Comparison of ENCODE assay signal across 22 cellular contexts in genomic region chr21:37695111-37695510, GRCh38.
"Had no signal": no experiment of that assay in that cellular context is flagged by ENCODE, and none has a peak within 500 bp of the region (broad histone marks: within the 10 kb centered on the region; RNA-seq: fewer than 3 reads in every experiment).

No MANE protein-coding gene starts in this region.

- H3K27ac ChIP-seq: left lung, parathyroid adenoma, psoas muscle, skin epidermis, spleen, suprapubic skin, thoracic aorta, tibial nerve, uterus had no signal

- H3K36me3 ChIP-seq: left lung, right lobe of liver, spleen, suprapubic skin, thoracic aorta, tibial nerve, uterus had no signal

- H3K4me3 ChIP-seq: left lung, lung, psoas muscle, right lobe of liver, skin epidermis, spleen, suprapubic skin, thoracic aorta, tibial nerve, uterus had no signal

- H3K9me3 ChIP-seq: left lung, right lobe of liver, spleen, suprapubic skin, thoracic aorta, tibial nerve, uterus had no signal

- H3K9ac ChIP-seq: parathyroid adenoma had no signal

- FAIRE-seq: islet of Langerhans, kidney had no signal

- ATAC-seq: left colon; left lung; naive thymus-derived CD8-positive, alpha-beta T cell; psoas muscle; stimulated activated effector memory CD8-positive, alpha-beta T cell treated with anti-CD3 and anti-CD28 coated beads, Interleukin-12 subunit alpha, Interleukin-12 subunit beta, amount 100 ng/mL, for 72 hours had no signal

- DNase-seq: hypothalamus; immature natural killer cell; kidney; left colon; left lung; mesendoderm; naive thymus-derived CD8-positive, alpha-beta T cell; occipital lobe; psoas muscle; right lobe of liver; spleen; stimulated activated CD4-positive, alpha-beta T cell treated with anti-CD3 and anti-CD28 coated beads, Interleukin-4, amount 100 ng/mL, for 24 hours; stimulated activated naive CD4-positive, alpha-beta T cell; uterus had no signal

- H2AFZ ChIP-seq: parathyroid adenoma had no signal

- H3K27me3 ChIP-seq: right lobe of liver, tibial nerve, uterus had no signal

- H3K79me2 ChIP-seq: parathyroid adenoma had no signal

- H3K4me1 ChIP-seq: left lung, parathyroid adenoma, psoas muscle, spleen, suprapubic skin, tibial nerve, uterus had no signal
